11 cellular contexts compared by ENCODE assay signal in genomic region chr19:6220385-6221191, GRCh38. TPM values are rescaled to one million over a fixed set of nuclear protein-coding genes. Genes with fewer than 3 reads are reported as not detected.
A peak's percentile ranks its signal among the peaks of the same experiment; 100 is the strongest.
DNase-seq lines count a peak whose midpoint lies in the region; ATAC-seq and TF ChIP-seq lines count a peak whose summit lies in the region.
"Had no signal": no experiment of that assay in that cellular context is flagged by ENCODE, and none has a peak within 500 bp of the region (broad histone marks: within the 10 kb centered on the region; RNA-seq: fewer than 3 reads in every experiment).

No MANE protein-coding gene starts in this region.

- no peak overlapping the region for H3K4ac ChIP-seq in mesenchymal stem cell (ENCODE audit: low read depth in 1 of 2, low read length in 2 of 2)

- ATAC-seq in GM18520 (IDR thresholded peaks at IDR 0.05; ENCODE audit: unreplicated experiment) = no peak
- ATAC-seq: natural killer cell treated with Interleukin-12 subunit alpha and Interleukin-12 subunit beta and Interleukin-15 and Interleukin-18, amount 100 ng/mL, for 72 hours had no signal

- intact Hi-C loops in vagina (cut with DNase I) = loop anchor here (5.0 kb wide), 1 partner anchor 77 kb away; no protein-coding TSS in a partner anchor

- peak overlapping the region in 3 of 4 donors; percentile 19 to 59 (median 55) for H3K27ac ChIP-seq in Peyer's patch
- no peak overlapping the region for H3K27ac ChIP-seq in mesenchymal stem cell (ENCODE audit: low read length, poor library complexity, severe bottlenecking)
- peak overlapping the region; percentile 51 for H3K27ac ChIP-seq in vagina
- H3K27ac ChIP-seq: ascending aorta, PC-9 had no signal

- no peak overlapping the region for H3K18ac ChIP-seq in mesenchymal stem cell (ENCODE audit: low read depth in 1 of 2, low read length in 2 of 2)

- H3K79me1 ChIP-seq in mesenchymal stem cell (replicated peaks; ENCODE audit: low read length, poor library complexity, severe bottlenecking) = peaks cover 66% of the 10 kb centered on the region

- H3K9me3 Mint-ChIP-seq in nephron progenitor cell = no peaks in the 10 kb centered on the region
- H3K9me3 Mint-ChIP-seq: natural killer cell treated with Interleukin-12 subunit alpha and Interleukin-12 subunit beta and Interleukin-15 and Interleukin-18, amount 100 ng/mL, for 72 hours had no signal

- no peak overlapping the region for H3K4me2 ChIP-seq in mesenchymal stem cell (ENCODE audit: low read length, poor library complexity, severe bottlenecking)
- H3K4me2 ChIP-seq: PC-9 had no signal

- no peak overlapping the region for H3K23ac ChIP-seq in mesenchymal stem cell (ENCODE audit: low read length in 2 of 2)

- H3K4me3 ChIP-seq in Peyer's patch (no peak overlapping the region), fibroblast of mammary gland (ENCODE audit: control insufficient read depth, low read depth, low read length) (no peak overlapping the region), mesenchymal stem cell (ENCODE audit: insufficient read depth in 1 of 2, low read depth in 1 of 2, low read length in 2 of 2) (peak overlapping the region in 1 of 2 experiments; percentile 61), vagina (no peak overlapping the region)
- H3K4me3 ChIP-seq: ascending aorta, PC-9 had no signal

- H3K4me1 Mint-ChIP-seq in nephron progenitor cell = peaks cover 22% of the 10 kb centered on the region

- TF ChIP-seq POLR2A in Peyer's patch (IDR thresholded peaks at IDR 0.05) (no peak), vagina (IDR thresholded peaks at IDR 0.05) (no peak)

- no peak overlapping the region for H2AFZ ChIP-seq in mesenchymal stem cell (ENCODE audit: low read depth, low read length)
- H2AFZ ChIP-seq: PC-9 had no signal

- H3K27ac Mint-ChIP-seq in nephron progenitor cell = no peak overlapping the region
- H3K27ac Mint-ChIP-seq: natural killer cell treated with Interleukin-12 subunit alpha and Interleukin-12 subunit beta and Interleukin-15 and Interleukin-18, amount 100 ng/mL, for 72 hours had no signal

- in situ Hi-C loops in ACHN (cut with HindIII; ENCODE audit: low pct_ligation_motif_present, low pct_unique_long_range_greater_than_20kb, low sequenced_read_pairs) = no loop called here

- no peak for TF ChIP-seq CTCF in Peyer's patch (IDR thresholded peaks at IDR 0.05)
- TF ChIP-seq CTCF in fibroblast of mammary gland (conservative IDR thresholded peaks at IDR 0.05; ENCODE audit: control insufficient read depth, insufficient read depth, low read depth, low read length) = no peak
- TF ChIP-seq CTCF in vagina (IDR thresholded peaks at IDR 0.05) = no peak
- TF ChIP-seq CTCF in nephron progenitor cell (IDR thresholded peaks at IDR 0.05) = no peak

- H3K27me3 ChIP-seq in Peyer's patch = no peaks in the 10 kb centered on the region
- H3K27me3 ChIP-seq in mesenchymal stem cell (ENCODE audit: control insufficient read depth in 1 of 2, insufficient read depth in 1 of 2, low read length in 2 of 2) = no peaks in the 10 kb centered on the region
- no peaks in the 10 kb centered on the region for H3K27me3 ChIP-seq in vagina
- H3K27me3 ChIP-seq: ascending aorta had no signal

- H3K4me1 ChIP-seq in Peyer's patch (peaks cover 0 to 42% (median 2%) of the 10 kb centered on the region in 4 donors), mesenchymal stem cell (ENCODE audit: control insufficient read depth, insufficient read depth, low read depth, low read length) (peaks cover 41% of the 10 kb centered on the region), vagina (peaks cover 58% of the 10 kb centered on the region)

- no peaks in the 10 kb centered on the region for H3K36me3 Mint-ChIP-seq in nephron progenitor cell (ENCODE audit: low read depth)
- H3K36me3 Mint-ChIP-seq: natural killer cell treated with Interleukin-12 subunit alpha and Interleukin-12 subunit beta and Interleukin-15 and Interleukin-18, amount 100 ng/mL, for 72 hours had no signal

- H2AK5ac ChIP-seq in mesenchymal stem cell (ENCODE audit: low read length, severe bottlenecking) = no peak overlapping the region

- H3K36me3 ChIP-seq in Peyer's patch = peaks cover 0 to 40% (median 0%) of the 10 kb centered on the region in 3 donors
- H3K36me3 ChIP-seq in mesenchymal stem cell (ENCODE audit: control insufficient read depth in 1 of 2, insufficient read depth in 2 of 2, low read depth in 1 of 2, low read length in 2 of 2) = peaks cover 23 to 94% of the 10 kb centered on the region in 2 experiments
- H3K36me3 ChIP-seq in vagina = peaks cover 0 to 16% of the 10 kb centered on the region in 2 donors

- H3K27me3 Mint-ChIP-seq in nephron progenitor cell (ENCODE audit: low read depth, poor library complexity) = no peaks in the 10 kb centered on the region
- H3K27me3 Mint-ChIP-seq: natural killer cell treated with Interleukin-12 subunit alpha and Interleukin-12 subunit beta and Interleukin-15 and Interleukin-18, amount 100 ng/mL, for 72 hours had no signal

- H2BK120ac ChIP-seq in mesenchymal stem cell (ENCODE audit: low read depth, low read length) = no peak overlapping the region

- no peak overlapping the region for H2BK5ac ChIP-seq in mesenchymal stem cell (ENCODE audit: low read depth, low read length, poor library complexity, severe bottlenecking)

- peak overlapping the region; percentile 68 for H3K9ac ChIP-seq in mesenchymal stem cell (ENCODE audit: low read length)

- H3K14ac ChIP-seq in mesenchymal stem cell (ENCODE audit: low read length in 2 of 2) = no peak overlapping the region

- no peak overlapping the region for H4K91ac ChIP-seq in mesenchymal stem cell (ENCODE audit: low read length)

- peak in 2 of 3 donors; percentile 27 to 70 for DNase-seq in Peyer's patch
- peak; percentile 71 for DNase-seq in fibroblast of mammary gland (ENCODE audit: low read depth)
- DNase-seq in mesenchymal stem cell = no peak
- DNase-seq in vagina (ENCODE audit: extremely low spot score in 2 of 2) = no peak
- no peak for DNase-seq in ACHN
- no peak for DNase-seq in nephron progenitor cell
- DNase-seq: NCI-H2171 treated with DMSO at 0.1 percent for 48 hours, PC-9 had no signal

- no peak overlapping the region for H2BK15ac ChIP-seq in mesenchymal stem cell (ENCODE audit: low read depth, poor library complexity, severe bottlenecking)

- no peak overlapping the region for H3K4me3 Mint-ChIP-seq in nephron progenitor cell
- H3K4me3 Mint-ChIP-seq: natural killer cell treated with Interleukin-12 subunit alpha and Interleukin-12 subunit beta and Interleukin-15 and Interleukin-18, amount 100 ng/mL, for 72 hours had no signal

- H2BK12ac ChIP-seq in mesenchymal stem cell (ENCODE audit: low read length in 2 of 2) = no peak overlapping the region

- WGBS in mesenchymal stem cell = 93% methylated on average over 28 of the region's 28 CpGs

- H3K9me3 ChIP-seq in Peyer's patch (no peaks in the 10 kb centered on the region), mesenchymal stem cell (ENCODE audit: control insufficient read depth, low read length) (no peaks in the 10 kb centered on the region), vagina (no peaks in the 10 kb centered on the region)
- H3K9me3 ChIP-seq: ascending aorta had no signal

- no peak overlapping the region for H4K8ac ChIP-seq in mesenchymal stem cell (ENCODE audit: low read length)

RNA-seq across cellular contexts. Expression of gene MLLT1, which starts 59.2 kb away (rescaled TPM):
- total RNA-seq in Peyer's patch (10 to 100 TPM in 3 of 4 donors, 1 to 10 TPM in 1; 9.5 to 24.8 (median 19.3) TPM), vagina (25.5 TPM)
- polyA plus RNA-seq in mesenchymal stem cell (2013, experiment 1 of 2) = 49.5 TPM
- 48.1 TPM for polyA plus RNA-seq in mesenchymal stem cell (2013, experiment 2 of 2)

Comparison
In these comparisons a context has a peak if more than half of its experiments do, and no peak if none do; other contexts are left out.
1. DNase-seq: peak in Peyer's patch (2 of 3) and fibroblast of mammary gland (single experiment); none in mesenchymal stem cell (single experiment), vagina (0 of 2), ACHN (single experiment) and nephron progenitor cell (single experiment).